ENCODE assay signal across 9 cellular contexts in the genomic region with DNA sequence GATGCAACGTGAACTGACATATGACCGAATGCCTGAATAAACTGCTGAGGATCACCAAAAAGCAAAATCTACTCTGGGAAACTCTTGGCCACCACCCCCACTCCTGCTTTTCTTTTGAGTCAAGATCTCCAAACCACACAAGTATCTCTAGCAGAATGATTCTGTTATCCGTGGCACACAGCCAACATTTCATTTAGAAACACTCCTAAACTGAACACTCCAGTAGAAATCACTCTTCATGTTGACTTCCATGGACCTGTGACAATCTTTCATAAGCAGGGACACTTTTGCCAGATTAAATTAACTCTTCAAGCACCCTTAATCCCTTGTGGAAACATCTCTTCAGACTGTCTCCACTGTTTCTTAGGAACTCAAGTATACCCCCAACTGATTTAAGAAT. TPM values are rescaled to one million over a fixed set of nuclear protein-coding genes. Genes with fewer than 3 reads are reported as not detected.
DNase-seq lines count a peak whose midpoint lies in the region; TF ChIP-seq lines count a peak whose summit lies in the region.
"Had no signal": no experiment of that assay in that cellular context is flagged by ENCODE, and none has a peak within 500 bp of the region (broad histone marks: within the 10 kb centered on the region; RNA-seq: fewer than 3 reads in every experiment).

No MANE protein-coding gene starts in this region.

- H3K27ac ChIP-seq in osteoblast (ENCODE audit: low read depth, low read length) = no peak overlapping the region
- H3K27ac ChIP-seq: 22Rv1 had no signal

- peaks cover 12% of the 10 kb centered on the region for H3K4me1 ChIP-seq in osteoblast (ENCODE audit: insufficient read depth, low read length)

- peak overlapping the region; percentile 32 for H3K4me3 ChIP-seq in osteoblast (ENCODE audit: insufficient read depth, low read length)

- TF ChIP-seq CTCF in osteoblast (IDR thresholded peaks at IDR 0.05; ENCODE audit: extremely low read depth, low read depth, low read length) = no peak

- no peaks in the 10 kb centered on the region for H4K20me1 ChIP-seq in osteoblast (ENCODE audit: insufficient read depth, low read length)

- H3K4me2 ChIP-seq in osteoblast (ENCODE audit: insufficient read depth, low read length) = peak overlapping the region; percentile 42

- H2AFZ ChIP-seq in osteoblast (ENCODE audit: low read length) = no peak overlapping the region

- no peaks in the 10 kb centered on the region for H3K79me2 ChIP-seq in osteoblast (ENCODE audit: insufficient read depth, low read length)

- no peaks in the 10 kb centered on the region for H3K9me3 ChIP-seq in osteoblast (ENCODE audit: low read depth, low read length)

- no peaks in the 10 kb centered on the region for H3K27me3 ChIP-seq in osteoblast (ENCODE audit: insufficient read depth, low read length)

- H3K36me3 ChIP-seq in osteoblast (ENCODE audit: insufficient read depth, low read length) = no peaks in the 10 kb centered on the region

- peak; percentile 1 for DNase-seq in DMS 273 (lab: John Stamatoyannopoulos, UW; ENCODE audit: unreplicated experiment)
- DNase-seq in DMS 273 treated with DMSO at 0.1 percent for 48 hours (lab: John Stamatoyannopoulos, UW) = no peak
- DNase-seq in NCI-H2029 treated with DMSO at 0.1 percent for 48 hours (lab: John Stamatoyannopoulos, UW) = peak; percentile 29
- DNase-seq in dedifferentiated amniotic fluid mesenchymal stem cell (ENCODE audit: extremely low spot score) = peak; percentile 72
- peak; percentile 78 for DNase-seq in osteoblast (ENCODE audit: insufficient read length, low spot score, missing footprints)
- no peak for DNase-seq in HuH-7 (ENCODE audit: low spot score)
- DNase-seq in NCI-H1694 (lab: John Stamatoyannopoulos, UW) = no peak
- DNase-seq in LoVo (ENCODE audit: low spot score) = no peak

RNA-seq across cellular contexts. Expression of gene VSIG10L2, which starts 44.4 kb away (rescaled TPM):
- total RNA-seq in osteoblast = not detected in 2 replicates

Comparison
In these comparisons a context has a peak if more than half of its experiments do, and no peak if none do; other contexts are left out.
1. DNase-seq: peak in DMS 273 (single experiment), NCI-H2029 treated with DMSO at 0.1 percent for 48 hours (single experiment), dedifferentiated amniotic fluid mesenchymal stem cell (single experiment) and osteoblast (single experiment); none in DMS 273 treated with DMSO at 0.1 percent for 48 hours (single experiment), HuH-7 (single experiment), NCI-H1694 (single experiment) and LoVo (single experiment).